Comparison of ENCODE assay signal across 16 cellular contexts in the genomic region with DNA sequence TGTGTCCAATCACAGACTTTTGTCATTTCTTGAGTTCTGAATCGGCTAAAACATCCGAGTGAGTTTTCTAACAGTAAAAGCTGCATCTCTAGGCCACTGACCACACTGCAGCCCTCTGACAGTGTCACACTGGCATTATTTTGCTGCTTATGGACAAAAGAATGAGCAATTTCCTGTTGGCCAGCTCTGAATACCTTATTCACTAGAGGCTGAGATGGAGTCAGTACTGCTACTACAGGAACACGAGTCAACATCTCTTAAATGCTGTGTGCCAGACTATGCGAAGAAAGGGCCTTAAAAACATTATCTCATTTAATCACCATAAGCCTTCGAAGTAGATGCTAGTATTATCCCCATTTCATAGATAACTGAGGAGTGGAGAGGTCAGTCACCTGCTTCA. TPM values are rescaled to one million over a fixed set of nuclear protein-coding genes. Genes with fewer than 3 reads are reported as not detected.
A peak's percentile ranks its signal among the peaks of the same experiment; 100 is the strongest.
DNase-seq lines count a peak whose midpoint lies in the region; ATAC-seq and TF ChIP-seq lines count a peak whose summit lies in the region.
"Had no signal": no experiment of that assay in that cellular context is flagged by ENCODE, and none has a peak within 500 bp of the region (broad histone marks: within the 10 kb centered on the region; RNA-seq: fewer than 3 reads in every experiment).

No MANE protein-coding gene starts in this region.

- H3K9me3 Mint-ChIP-seq in HFFc6: no peaks in the 10 kb centered on the region
- H3K9me3 Mint-ChIP-seq: T-helper 2 cell treated with Interferon-gamma antibody and Interleukin-4, amounts not matched to agents 5 μg/mL and 100 μg/mL, for 36 hours had no signal

- no peak overlapping the region for H3K4me3 Mint-ChIP-seq in HFFc6
- H3K4me3 Mint-ChIP-seq: T-helper 2 cell treated with Interferon-gamma antibody and Interleukin-4, amounts not matched to agents 5 μg/mL and 100 μg/mL, for 36 hours had no signal

- 50 to 55% methylated on average over 5 of the region's 5 CpGs for WGBS in tibial nerve, 2 donors

- peaks cover 0 to 6% (median 0%) of the 10 kb centered on the region in 3 donors for H3K36me3 ChIP-seq in tibial nerve

- DNase-seq in HFFc6: peak; percentile 37
- peak; percentile 63 for DNase-seq in astrocyte of the hippocampus (ENCODE audit: low read depth, low spot score)
- peak; percentile 61 for DNase-seq in glomerular endothelial cell (ENCODE audit: extremely low read depth, low read depth, low spot score)
- no peak for DNase-seq in tibial nerve (ENCODE audit: low spot score in 2 of 2)
- DNase-seq in NCI-H2171 treated with DMSO at 0.1 percent for 48 hours (lab: John Stamatoyannopoulos, UW): no peak
- DNase-seq in T-helper 2 cell: no peak
- DNase-seq: activated CD4-positive, CD25-positive, alpha-beta regulatory T cell treated with anti-CD3 and anti-CD28 coated beads, Interleukin-2, amount 50 U/mL, for 72 hours; central memory CD4-positive, alpha-beta T cell; DMS153; NCI-H2029; NCI-H524 treated with DMSO at 0.1 percent for 48 hours; stimulated activated CD4-positive, alpha-beta T cell treated with anti-CD3 and anti-CD28 coated beads, Interleukin-4, amount 100 ng/mL, for 24 hours; stimulated activated CD8-positive, alpha-beta memory T cell treated with anti-CD3 and anti-CD28 coated beads, Interleukin-4, amount 100 ng/mL, for 48 hours had no signal

- no peaks in the 10 kb centered on the region for H3K27me3 Mint-ChIP-seq in HFFc6 (ENCODE audit: insufficient read depth)

- no peaks in the 10 kb centered on the region for H3K9me3 ChIP-seq in tibial nerve
- H3K9me3 ChIP-seq: BLaER1 had no signal

- ATAC-seq in GM19455 (IDR thresholded peaks at IDR 0.05; ENCODE audit: unreplicated experiment): no peak

- H3K27ac Mint-ChIP-seq in HFFc6: peak overlapping the region; percentile 24; the same call in 1 of the 2 replicates
- H3K27ac Mint-ChIP-seq: T-helper 2 cell treated with Interferon-gamma antibody and Interleukin-4, amounts not matched to agents 5 μg/mL and 100 μg/mL, for 36 hours had no signal

- TF ChIP-seq EP300 in tibial nerve (IDR thresholded peaks at IDR 0.05): peak in 1 of 2 donors; percentile 57

- H3K36me3 Mint-ChIP-seq in HFFc6 (ENCODE audit: low read depth): peaks cover 25% of the 10 kb centered on the region

- TF ChIP-seq CTCF in HFFc6 (IDR thresholded peaks at IDR 0.05) (no peak), tibial nerve (IDR thresholded peaks at IDR 0.05) (no peak)

- H3K27ac ChIP-seq in tibial nerve: peak overlapping the region; percentile 36 to 91 (median 57)
- H3K27ac ChIP-seq: BLaER1 had no signal

- no peaks in the 10 kb centered on the region for H3K27me3 ChIP-seq in tibial nerve
- H3K27me3 ChIP-seq: BLaER1 had no signal

- H3K4me1 ChIP-seq in tibial nerve: peaks cover 0 to 33% (median 7%) of the 10 kb centered on the region in 4 donors

- no peak overlapping the region for H3K4me3 ChIP-seq in tibial nerve
- H3K4me3 ChIP-seq: BLaER1 had no signal

- peaks cover 49% of the 10 kb centered on the region for H3K4me1 Mint-ChIP-seq in HFFc6 (ENCODE audit: low read depth)

- TF ChIP-seq POLR2A in tibial nerve (IDR thresholded peaks at IDR 0.05): no peak

RNA-seq across cellular contexts. Expression of a gene that starts 42.5 kb away (rescaled TPM):
- under 1 TPM in 1 of 6 experiments, not detected in 5; 0.31 TPM for total RNA-seq in HFFc6 (2021; fragmentation: NEBNext Ultra II Directional; extraction: Animal tissue kit (Norgen Biotek cat#: 25700))
- total RNA-seq in glomerular endothelial cell (0.05 and 1.9 TPM in 2 replicates), tibial nerve (1 to 10 TPM in 3 of 4 donors, under 1 TPM in 1; 0.63 to 5.3 (median 1.9) TPM)

Comparison
In these comparisons a context has a peak if more than half of its experiments do, and no peak if none do; other contexts are left out.
1. DNase-seq: peak in HFFc6 (single experiment), astrocyte of the hippocampus (single experiment) and glomerular endothelial cell (single experiment); none in tibial nerve (0 of 2), NCI-H2171 treated with DMSO at 0.1 percent for 48 hours (single experiment) and T-helper 2 cell (0 of 5).